ENCODE assay signal across 15 cellular contexts in the genomic region with DNA sequence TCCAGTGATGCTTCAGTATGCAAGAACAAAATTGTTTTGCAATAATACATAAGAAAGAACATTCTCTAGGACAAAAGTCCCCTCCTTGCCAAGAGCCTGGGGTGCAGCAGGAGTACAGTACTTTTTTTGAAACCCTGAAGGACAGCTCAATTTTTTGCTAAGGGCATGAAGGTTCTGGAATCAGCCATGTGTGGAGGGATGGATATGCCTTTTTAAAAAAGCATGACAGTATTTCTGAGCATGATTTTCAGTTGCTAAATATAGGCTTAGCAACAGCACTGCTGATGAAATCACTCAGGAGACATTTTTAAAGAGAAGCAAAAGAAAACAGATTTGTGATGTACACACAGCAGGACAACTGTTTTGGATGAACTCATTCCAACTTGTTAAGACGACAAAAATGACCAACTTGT. TPM values are rescaled to one million over a fixed set of nuclear protein-coding genes. Genes with fewer than 3 reads are reported as not detected.
DNase-seq lines count a peak whose midpoint lies in the region; ATAC-seq and TF ChIP-seq lines count a peak whose summit lies in the region.
"Had no signal": no experiment of that assay in that cellular context is flagged by ENCODE, and none has a peak within 500 bp of the region (broad histone marks: within the 10 kb centered on the region; RNA-seq: fewer than 3 reads in every experiment).

No MANE protein-coding gene starts in this region.

- H3K27ac ChIP-seq in vagina: peak overlapping the region; percentile 80

- no peaks in the 10 kb centered on the region for H3K9me3 Mint-ChIP-seq in activated naive CD4-positive, alpha-beta T cell treated with anti-CD3 and anti-CD28 coated beads for 36 hours

- no peaks in the 10 kb centered on the region for H3K9me3 ChIP-seq in vagina

- no peak for TF ChIP-seq CTCF in vagina (IDR thresholded peaks at IDR 0.05)

- H3K27me3 Mint-ChIP-seq in activated naive CD4-positive, alpha-beta T cell treated with anti-CD3 and anti-CD28 coated beads for 36 hours (ENCODE audit: low read depth): no peaks in the 10 kb centered on the region

- peaks cover 27% of the 10 kb centered on the region for H3K4me1 ChIP-seq in vagina

- DNase-seq in activated naive CD4-positive, alpha-beta T cell treated with anti-CD3 and anti-CD28 coated beads for 36 hours: no peak
- DNase-seq in activated naive CD4-positive, alpha-beta T cell treated with anti-CD3 and anti-CD28 coated beads, Interleukin-2, amount 50 U/mL, for 16 hours: no peak
- DNase-seq in epidermal melanocyte (ENCODE audit: insufficient read length, low spot score) (peak; percentile 22), myocyte (ENCODE audit: low read depth) (peak; percentile 60), vagina (ENCODE audit: extremely low spot score in 2 of 2) (no peak), H7 (no peak), DMS53 treated with DMSO at 0.1 percent for 48 hours (lab: John Stamatoyannopoulos, UW; ENCODE audit: unreplicated experiment) (no peak)
- DNase-seq: activated effector memory CD4-positive, alpha-beta T cell treated with Interleukin-2 at 50 U/mL for 16 hours; effector CD4-positive, alpha-beta T cell; KBM-7; NCI-H446 treated with DMSO at 0.1 percent for 48 hours; SIG-M5; stimulated activated CD4-positive, alpha-beta T cell treated with anti-CD3 and anti-CD28 coated beads, Interleukin-4, amount 100 ng/mL, for 24 hours had no signal

- H3K4me1 Mint-ChIP-seq in activated naive CD4-positive, alpha-beta T cell treated with anti-CD3 and anti-CD28 coated beads for 36 hours (ENCODE audit: low read depth): peaks cover 4% of the 10 kb centered on the region

- no peak overlapping the region for H3K4me3 ChIP-seq in vagina
- no peak overlapping the region for H3K4me3 ChIP-seq in H7 (ENCODE audit: insufficient read depth, low read depth, low read length)

- CTCF ChIA-PET in activated naive CD4-positive, alpha-beta T cell treated with anti-CD3 and anti-CD28 coated beads for 36 hours (lab: Charles Lee): no interaction called here

- intact Hi-C loops in activated naive CD4-positive, alpha-beta T cell treated with anti-CD3 and anti-CD28 coated beads for 36 hours (cut with micrococcal nuclease): loop anchor here (10.0 kb wide), 1 partner anchor 257 kb away; no protein-coding TSS in a partner anchor
- intact Hi-C loops in vagina (cut with DNase I): no loop called here

- no peak for TF ChIP-seq POLR2A in vagina (IDR thresholded peaks at IDR 0.05)

- H3K27ac Mint-ChIP-seq in activated naive CD4-positive, alpha-beta T cell treated with anti-CD3 and anti-CD28 coated beads for 36 hours: peak overlapping the region; percentile 58

- no peak overlapping the region for H3K4me3 Mint-ChIP-seq in activated naive CD4-positive, alpha-beta T cell treated with anti-CD3 and anti-CD28 coated beads for 36 hours

- H3K36me3 ChIP-seq in vagina (peaks cover 0 to 37% of the 10 kb centered on the region in 2 donors), H7 (replicated peaks; ENCODE audit: control insufficient read depth, insufficient read depth, low read length) (no peaks in the 10 kb centered on the region; the same call in none of the 2 replicates)

- no peak for ATAC-seq in HG03520 (IDR thresholded peaks at IDR 0.05; ENCODE audit: unreplicated experiment)
- ATAC-seq: activated CD4-positive, CD25-positive, alpha-beta regulatory T cell treated with anti-CD3 and anti-CD28 coated beads, Interleukin-2, amount 50 U/mL, for 24 hours had no signal

- H3K27me3 ChIP-seq in vagina (no peaks in the 10 kb centered on the region), H7 (ENCODE audit: control insufficient read depth, insufficient read depth, low read length) (no peaks in the 10 kb centered on the region)

- H3K36me3 Mint-ChIP-seq in activated naive CD4-positive, alpha-beta T cell treated with anti-CD3 and anti-CD28 coated beads for 36 hours (ENCODE audit: low read depth): peaks cover 28% of the 10 kb centered on the region

RNA-seq across cellular contexts. Expression of gene HBP1, which starts 39.2 kb away (rescaled TPM):
- 10 to 100 TPM; 41.8 to 42.2 TPM for total RNA-seq in activated naive CD4-positive, alpha-beta T cell treated with anti-CD3 and anti-CD28 coated beads for 36 hours
- total RNA-seq in myocyte (95.7 and 122 TPM in 2 replicates), vagina (91.3 TPM)
- polyA plus RNA-seq in myocyte (2012): 54.7 TPM
- total RNA-seq in H7 (2014; rRNA removed; shearing (Covaris generic)): 50.2 and 65.2 TPM in 2 replicates

Comparison
In these comparisons a context has a peak if more than half of its experiments do, and no peak if none do; other contexts are left out.
1. DNase-seq: peak in epidermal melanocyte (single experiment) and myocyte (single experiment); none in activated naive CD4-positive, alpha-beta T cell treated with anti-CD3 and anti-CD28 coated beads for 36 hours (single experiment), activated naive CD4-positive, alpha-beta T cell treated with anti-CD3 and anti-CD28 coated beads, Interleukin-2, amount 50 U/mL, for 16 hours (single experiment), vagina (0 of 2), H7 (single experiment) and DMS53 treated with DMSO at 0.1 percent for 48 hours (single experiment).